ENCODE assay signal across 18 cellular contexts in genomic region chr2:196369967-196370366, GRCh38.
A peak's percentile ranks its signal among the peaks of the same experiment; 100 is the strongest.
DNase-seq lines count a peak whose midpoint lies in the region; ATAC-seq, FAIRE-seq and TF ChIP-seq lines count a peak whose summit lies in the region.
"Had no signal": no experiment of that assay in that cellular context is flagged by ENCODE, and none has a peak within 500 bp of the region (broad histone marks: within the 10 kb centered on the region; RNA-seq: fewer than 3 reads in every experiment).

No MANE protein-coding gene starts in this region.

- no peaks in the 10 kb centered on the region for H3K27me3 Mint-ChIP-seq in MCF 10A (ENCODE audit: insufficient read depth, unreplicated experiment)

- intact Hi-C loops in mammary epithelial cell (cut with micrococcal nuclease) = loop anchor here (5.0 kb wide), 1 partner anchor 32 kb away; no protein-coding TSS in a partner anchor
- intact Hi-C loops in MCF 10A (cut with micrococcal nuclease) = no loop called here
- intact Hi-C loops in upper lobe of right lung (cut with DNase I) = no loop called here
- intact Hi-C loops in lower lobe of right lung (cut with DNase I) = no loop called here

- H3K4me2 ChIP-seq in mammary epithelial cell (ENCODE audit: insufficient read depth, low read depth, low read length) = no peak overlapping the region
- H3K4me2 ChIP-seq: BLaER1 had no signal

- H3K27ac ChIP-seq in mammary epithelial cell (ENCODE audit: insufficient read depth, low read depth, low read length) (no peak overlapping the region), upper lobe of right lung (no peak overlapping the region), lower lobe of right lung (no peak overlapping the region)
- H3K27ac ChIP-seq: 22Rv1, BLaER1, HL-60 had no signal

- dilution Hi-C loops in mammary epithelial cell (cut with HindIII; ENCODE audit: low sequenced_read_pairs) = no loop called here

- no peaks in the 10 kb centered on the region for H3K27me3 ChIP-seq in mammary epithelial cell (ENCODE audit: insufficient read depth, low read length)
- H3K27me3 ChIP-seq in bronchial epithelial cell (ENCODE audit: control insufficient read depth, insufficient read depth, low read length) = no peaks in the 10 kb centered on the region
- H3K27me3 ChIP-seq in upper lobe of right lung = no peaks in the 10 kb centered on the region
- no peaks in the 10 kb centered on the region for H3K27me3 ChIP-seq in lower lobe of right lung (ENCODE audit: low read depth)
- H3K27me3 ChIP-seq in H7 (ENCODE audit: control insufficient read depth, insufficient read depth, low read length) = no peaks in the 10 kb centered on the region
- H3K27me3 ChIP-seq: BLaER1 had no signal

- H3K27ac Mint-ChIP-seq in MCF 10A (ENCODE audit: low read depth, unreplicated experiment) = no peak overlapping the region
- H3K27ac Mint-ChIP-seq: CD4-positive, CD25-positive, alpha-beta regulatory T cell had no signal

- H3K9ac ChIP-seq in mammary epithelial cell (ENCODE audit: insufficient read depth, low read length) = no peak overlapping the region
- H3K9ac ChIP-seq: BLaER1 had no signal

- in situ Hi-C loops in mammary epithelial cell (cut with MboI; ENCODE audit: low sequenced_read_pairs in 2 of 2) = no loop called here

- H3K36me3 ChIP-seq in mammary epithelial cell (ENCODE audit: insufficient read depth, low read length) (no peaks in the 10 kb centered on the region), bronchial epithelial cell (ENCODE audit: control insufficient read depth, insufficient read depth, low read length) (no peaks in the 10 kb centered on the region), upper lobe of right lung (no peaks in the 10 kb centered on the region), lower lobe of right lung (no peaks in the 10 kb centered on the region), H7 (replicated peaks; ENCODE audit: control insufficient read depth, insufficient read depth, low read length) (no peaks in the 10 kb centered on the region)
- H3K36me3 ChIP-seq: BLaER1 had no signal

- H3K9me3 ChIP-seq in mammary epithelial cell (replicated peaks; ENCODE audit: insufficient read depth, low read length) (no peaks in the 10 kb centered on the region), upper lobe of right lung (no peaks in the 10 kb centered on the region), lower lobe of right lung (peaks cover 4% of the 10 kb centered on the region)

- H3K4me1 Mint-ChIP-seq in MCF 10A (ENCODE audit: insufficient read depth, unreplicated experiment) = no peaks in the 10 kb centered on the region

- no peaks in the 10 kb centered on the region for H3K4me1 ChIP-seq in mammary epithelial cell (ENCODE audit: insufficient read depth, low read length)
- no peaks in the 10 kb centered on the region for H3K4me1 ChIP-seq in upper lobe of right lung
- H3K4me1 ChIP-seq in lower lobe of right lung = no peaks in the 10 kb centered on the region
- H3K4me1 ChIP-seq: BLaER1 had no signal

- H3K4me3 Mint-ChIP-seq in MCF 10A (ENCODE audit: unreplicated experiment) = no peak overlapping the region
- H3K4me3 Mint-ChIP-seq: CD4-positive, CD25-positive, alpha-beta regulatory T cell had no signal

- CTCF ChIA-PET in mammary epithelial cell (lab: Charles Lee; ENCODE audit: low non-redundant PET) (no interaction called here), MCF 10A (lab: Yijun Ruan, JAX) (interaction anchor here (0.6 to 1.1 kb wide), 2 partner anchors 10 to 17 kb away, joined by 3 read pairs; no protein-coding TSS in a partner anchor)

- no peak overlapping the region for H2AFZ ChIP-seq in mammary epithelial cell (ENCODE audit: low read depth, low read length)

- POLR2A ChIA-PET in MCF 10A (lab: Yijun Ruan, JAX) = no interaction called here

- peak; percentile 37 for DNase-seq in mammary epithelial cell
- no peak for DNase-seq in MCF 10A (ENCODE audit: unreplicated experiment)
- peak; percentile 86 for DNase-seq in bronchial epithelial cell (ENCODE audit: low read depth)
- DNase-seq in upper lobe of right lung = no peak
- no peak for DNase-seq in lower lobe of right lung
- DNase-seq in H7 = no peak
- no peak for DNase-seq in NCI-H82 treated with DMSO at 0.1 percent for 48 hours (lab: John Stamatoyannopoulos, UW; ENCODE audit: unreplicated experiment)
- DNase-seq: AML-193; CD4-positive, CD25-positive, alpha-beta regulatory T cell; DMS 273 treated with DMSO at 0.1 percent for 48 hours; GOT3 had no signal

- no peaks in the 10 kb centered on the region for H3K36me3 Mint-ChIP-seq in MCF 10A (ENCODE audit: insufficient read depth, unreplicated experiment)
- H3K36me3 Mint-ChIP-seq: CD4-positive, CD25-positive, alpha-beta regulatory T cell had no signal

- BruUV-seq in mammary epithelial cell (replicated peaks; lab: Mats Ljungman, UMichigan) (no TSS peak), MCF 10A (replicated peaks; lab: Mats Ljungman, UMichigan) (no TSS peak)

- ATAC-seq in esophagus mucosa = peak; percentile 39
- ATAC-seq in upper lobe of right lung = peak; percentile 24
- no peak for ATAC-seq in lower lobe of right lung
- ATAC-seq: HCT116 had no signal

- H4K20me1 ChIP-seq in mammary epithelial cell (ENCODE audit: insufficient read depth, low read length) = no peaks in the 10 kb centered on the region
- H4K20me1 ChIP-seq: BLaER1 had no signal

- H3K4me3 ChIP-seq in mammary epithelial cell (replicated peaks in 1 of 3; ENCODE audit: insufficient read depth in 1 of 3, low read depth in 2 of 3, low read length in 3 of 3) (no peak overlapping the region), bronchial epithelial cell (ENCODE audit: low read depth, low read length) (no peak overlapping the region), upper lobe of right lung (no peak overlapping the region), lower lobe of right lung (no peak overlapping the region), H7 (ENCODE audit: insufficient read depth, low read depth, low read length) (no peak overlapping the region)
- H3K4me3 ChIP-seq: BLaER1, GM12878 had no signal

- 20% methylated on average over 1 of the region's 1 CpG for WGBS in mammary epithelial cell (ENCODE audit: low coverage, missing lambda C conversion rate)

- FAIRE-seq in bronchial epithelial cell (lab: Jason Lieb, UNC) = no peak
- FAIRE-seq: GM12878, GM19239 had no signal

- no peaks in the 10 kb centered on the region for H3K79me2 ChIP-seq in mammary epithelial cell (ENCODE audit: insufficient read depth, low read length)

- H3K9me3 Mint-ChIP-seq in MCF 10A (ENCODE audit: unreplicated experiment) = peaks cover 8% of the 10 kb centered on the region

- TF ChIP-seq CTCF in mammary epithelial cell (conservative IDR thresholded peaks at IDR 0.05 in 1 of 2, IDR thresholded peaks at IDR 0.05 in 1 of 2; ENCODE audit: extremely low read depth in 1 of 2, insufficient read depth in 1 of 2, low read depth in 1 of 2, low read length in 2 of 2) (no peak), MCF 10A (IDR thresholded peaks at IDR 0.05; ENCODE audit: unreplicated experiment) (no peak), bronchial epithelial cell (IDR thresholded peaks at IDR 0.05; ENCODE audit: insufficient read depth, low read length, severe bottlenecking) (no peak), upper lobe of right lung (IDR thresholded peaks at IDR 0.05) (no peak), lower lobe of right lung (IDR thresholded peaks at IDR 0.05) (no peak)

Comparison
In these comparisons a context has a peak if more than half of its experiments do, and no peak if none do; other contexts are left out.
1. DNase-seq: peak in mammary epithelial cell (single experiment) and bronchial epithelial cell (single experiment); none in MCF 10A (single experiment), upper lobe of right lung (single experiment), lower lobe of right lung (single experiment), H7 (single experiment) and NCI-H82 treated with DMSO at 0.1 percent for 48 hours (single experiment).
2. ATAC-seq: peak in esophagus mucosa (single experiment) and upper lobe of right lung (single experiment); none in lower lobe of right lung (0 of 2).